10 cellular contexts compared by ENCODE assay signal in genomic region chr7:150955519-150956394, GRCh38. TPM values are rescaled to one million over a fixed set of nuclear protein-coding genes. Genes with fewer than 3 reads are reported as not detected.
DNase-seq lines count a peak whose midpoint lies in the region; ATAC-seq and TF ChIP-seq lines count a peak whose summit lies in the region.
"Had no signal": no experiment of that assay in that cellular context is flagged by ENCODE, and none has a peak within 500 bp of the region (broad histone marks: within the 10 kb centered on the region; RNA-seq: fewer than 3 reads in every experiment).

No MANE protein-coding gene starts in this region.

- CTCF ChIA-PET in Calu3 (lab: Charles Lee): no interaction called here

- intact Hi-C loops in Calu3 (cut with micrococcal nuclease; ENCODE audit: unreplicated experiment): no loop called here

- TF ChIP-seq CTCF in glutamatergic neuron (IDR thresholded peaks at IDR 0.05; ENCODE audit: partially characterized antibody, unreplicated experiment) (no peak), Calu3 (IDR thresholded peaks at IDR 0.05; ENCODE audit: unreplicated experiment) (no peak)

- peak overlapping the region; percentile 15 for H4K8ac ChIP-seq in trophoblast cell (ENCODE audit: low read depth, low read length)

- H3K79me1 ChIP-seq in trophoblast cell (ENCODE audit: low read length): peaks cover 2% of the 10 kb centered on the region

- no peak overlapping the region for H4K12ac ChIP-seq in trophoblast cell (ENCODE audit: low read depth, low read length)

- H3K4me1 ChIP-seq in trophoblast cell (ENCODE audit: control insufficient read depth in 1 of 2, insufficient read depth in 2 of 2, low read length in 2 of 2): peaks cover 14 to 15% of the 10 kb centered on the region in 2 experiments

- no peaks in the 10 kb centered on the region for H3K79me2 ChIP-seq in trophoblast cell (ENCODE audit: control insufficient read depth, insufficient read depth, low read length, poor library complexity)

- H3K36me3 Mint-ChIP-seq in glutamatergic neuron (ENCODE audit: unreplicated experiment) (peaks cover 10% of the 10 kb centered on the region), Calu3 (ENCODE audit: insufficient read depth, unreplicated experiment) (no peaks in the 10 kb centered on the region)

- H2BK5ac ChIP-seq in trophoblast cell (ENCODE audit: low read depth, low read length, poor library complexity): no peak overlapping the region

- H2BK120ac ChIP-seq in trophoblast cell (ENCODE audit: insufficient read depth, low read length, poor library complexity): peak overlapping the region; percentile 54

- no peak overlapping the region for H3K9ac ChIP-seq in trophoblast cell (ENCODE audit: low read length)

- H3K27me3 ChIP-seq in trophoblast cell (ENCODE audit: insufficient read depth, low read length): no peaks in the 10 kb centered on the region

- H2BK12ac ChIP-seq in trophoblast cell (ENCODE audit: low read length): peak overlapping the region; percentile 23

- peak overlapping the region; percentile 76 for H4K91ac ChIP-seq in trophoblast cell (ENCODE audit: low read depth, low read length)

- H2AFZ ChIP-seq in trophoblast cell (ENCODE audit: insufficient read depth, low read length, poor library complexity): peak overlapping the region; percentile 50

- H3K36me3 ChIP-seq in trophoblast cell (ENCODE audit: control insufficient read depth in 1 of 2, insufficient read depth in 2 of 2, low read length in 2 of 2): no peaks in the 10 kb centered on the region

- H2AK5ac ChIP-seq in trophoblast cell (ENCODE audit: low read length): no peak overlapping the region

- H3K4me3 Mint-ChIP-seq in glutamatergic neuron (ENCODE audit: unreplicated experiment) (peak overlapping the region; percentile 85), Calu3 (ENCODE audit: low read depth, unreplicated experiment) (no peak overlapping the region)
- H3K4me3 Mint-ChIP-seq: CD4-positive, alpha-beta T cell had no signal

- H3K9me3 ChIP-seq in trophoblast cell (ENCODE audit: insufficient read depth, low read depth, low read length): peaks cover 9% of the 10 kb centered on the region

- H3K4ac ChIP-seq in trophoblast cell (ENCODE audit: low read depth, low read length): no peak overlapping the region

- no peak overlapping the region for H3K4me3 ChIP-seq in trophoblast cell (ENCODE audit: low read depth, low read length)

- H3K27ac Mint-ChIP-seq in glutamatergic neuron (ENCODE audit: unreplicated experiment): no peak overlapping the region
- no peak overlapping the region for H3K27ac Mint-ChIP-seq in Calu3 (ENCODE audit: unreplicated experiment)
- H3K27ac Mint-ChIP-seq: CD4-positive, alpha-beta T cell had no signal

- DNase-seq in EH (ENCODE audit: low read depth) (peak; percentile 11), NCI-H82 treated with DMSO at 0.1 percent for 48 hours (lab: John Stamatoyannopoulos, UW; ENCODE audit: unreplicated experiment) (peak; percentile 82), glutamatergic neuron (peak; percentile 68), trophoblast cell (no peak), kidney glomerular epithelial cell (lab: John Stamatoyannopoulos, UW) (no peak), Calu3 (no peak)
- DNase-seq: activated naive CD4-positive, alpha-beta T cell treated with anti-CD3 and anti-CD28 coated beads, Interleukin-2, amount 50 U/mL, for 16 hours; CD4-positive, alpha-beta T cell had no signal

- no peak overlapping the region for H3K4me2 ChIP-seq in trophoblast cell (ENCODE audit: low read length)

- H3K18ac ChIP-seq in trophoblast cell (ENCODE audit: low read length): peak overlapping the region; percentile 30

- no peak overlapping the region for H3K27ac ChIP-seq in trophoblast cell (ENCODE audit: low read depth, low read length)

- no CpG with 5 or more reads among the region's 38 CpGs for WGBS in trophoblast cell (ENCODE audit: extremely low coverage, insufficient coverage, insufficient read length)

- ATAC-seq in HG02938 (IDR thresholded peaks at IDR 0.05; ENCODE audit: unreplicated experiment): no peak
- no peak for ATAC-seq in HG02642 (IDR thresholded peaks at IDR 0.05; ENCODE audit: poor library complexity, unreplicated experiment)

- no TSS peak for BruUV-seq in Calu3 (replicated peaks; lab: Mats Ljungman, UMichigan)

- H3K9me3 Mint-ChIP-seq in glutamatergic neuron (ENCODE audit: unreplicated experiment) (peaks cover 13% of the 10 kb centered on the region), Calu3 (ENCODE audit: low read depth, unreplicated experiment) (no peaks in the 10 kb centered on the region)
- H3K9me3 Mint-ChIP-seq: CD4-positive, alpha-beta T cell had no signal

- no peak overlapping the region for H3K23ac ChIP-seq in trophoblast cell (ENCODE audit: low read length)

- H3K14ac ChIP-seq in trophoblast cell (ENCODE audit: low read length): peak overlapping the region; percentile 23

- H3K27me3 Mint-ChIP-seq in glutamatergic neuron (ENCODE audit: unreplicated experiment) (peaks cover 18% of the 10 kb centered on the region), Calu3 (ENCODE audit: unreplicated experiment) (peaks cover 96% of the 10 kb centered on the region)

- H3K4me1 Mint-ChIP-seq in glutamatergic neuron (ENCODE audit: low read depth, unreplicated experiment) (peaks cover 20% of the 10 kb centered on the region), Calu3 (ENCODE audit: low read depth, unreplicated experiment) (no peaks in the 10 kb centered on the region)

RNA-seq across cellular contexts. Expression of gene KCNH2, which starts 22.4 kb away (rescaled TPM):
- 73.7 TPM for total RNA-seq in glutamatergic neuron (ENCODE audit: unreplicated experiment)
- 1.4 and 1.5 TPM in 2 replicates for polyA plus RNA-seq in trophoblast cell (2013)
- total RNA-seq in Calu3 (2022): 0.45 and 0.66 TPM in 2 replicates

RNA-seq across cellular contexts. Expression of gene NOS3, which starts 35.1 kb away (rescaled TPM):
- total RNA-seq in glutamatergic neuron (ENCODE audit: unreplicated experiment): 0.86 TPM
- 3.1 and 3.4 TPM in 2 replicates for polyA plus RNA-seq in trophoblast cell (2013)
- 0.71 and 1.1 TPM in 2 replicates for total RNA-seq in Calu3 (2022)

Comparison
In these comparisons a context has a peak if more than half of its experiments do, and no peak if none do; other contexts are left out.
1. DNase-seq: peak in EH (single experiment), NCI-H82 treated with DMSO at 0.1 percent for 48 hours (single experiment) and glutamatergic neuron (single experiment); none in trophoblast cell (0 of 2), kidney glomerular epithelial cell (single experiment) and Calu3 (single experiment).
2. RNA of gene KCNH2, which starts 22.4 kb away (total RNA-seq): 73.7 TPM in glutamatergic neuron (single experiment); 0.45 to 0.66 TPM in Calu3; every median in the first group is over 10 times any median in the second.